9 cellular contexts compared by ENCODE assay signal in genomic region chr20:20734475-20734948, GRCh38.
DNase-seq lines count a peak whose midpoint lies in the region; ATAC-seq lines count a peak whose summit lies in the region.
"Had no signal": no experiment of that assay in that cellular context is flagged by ENCODE, and none has a peak within 500 bp of the region (broad histone marks: within the 10 kb centered on the region; RNA-seq: fewer than 3 reads in every experiment).

No MANE protein-coding gene starts in this region.

- no peaks in the 10 kb centered on the region for H3K9me3 Mint-ChIP-seq in T-helper 1 cell treated with Interleukin-12 subunit alpha and Interleukin-12 subunit beta and Interleukin-4 antibody, amounts not matched to agents 30 μg/mL and 1 μg/mL, for 36 hours

- peak overlapping the region; percentile 27; the same call in 1 of the 2 replicates for H3K4me3 ChIP-seq in GM08714 (ENCODE audit: low read length)

- H3K27ac Mint-ChIP-seq in T-helper 1 cell treated with Interleukin-12 subunit alpha and Interleukin-12 subunit beta and Interleukin-4 antibody, amounts not matched to agents 30 μg/mL and 1 μg/mL, for 36 hours = peak overlapping the region; percentile 1

- H3K36me3 Mint-ChIP-seq in T-helper 1 cell treated with Interleukin-12 subunit alpha and Interleukin-12 subunit beta and Interleukin-4 antibody, amounts not matched to agents 30 μg/mL and 1 μg/mL, for 36 hours (ENCODE audit: low read depth) = no peaks in the 10 kb centered on the region

- DNase-seq in medulla oblongata (ENCODE audit: extremely low spot score) (peak; percentile 58), GM19238 (ENCODE audit: insufficient read length, low spot score) (no peak)
- DNase-seq in activated CD4-positive, CD25-positive, alpha-beta regulatory T cell (lab: John Stamatoyannopoulos, UW) = no peak
- DNase-seq: NCI-H2227 treated with DMSO at 0.1 percent for 48 hours had no signal

- H3K4me1 Mint-ChIP-seq in T-helper 1 cell treated with Interleukin-12 subunit alpha and Interleukin-12 subunit beta and Interleukin-4 antibody, amounts not matched to agents 30 μg/mL and 1 μg/mL, for 36 hours (ENCODE audit: low read depth) = peaks cover 11% of the 10 kb centered on the region

- ATAC-seq in HG02588 (IDR thresholded peaks at IDR 0.05; ENCODE audit: unreplicated experiment) (peak; percentile 50), GM21619 (IDR thresholded peaks at IDR 0.05; ENCODE audit: unreplicated experiment) (no peak), HG02973 (IDR thresholded peaks at IDR 0.05; ENCODE audit: unreplicated experiment) (no peak)

- H3K4me3 Mint-ChIP-seq in T-helper 1 cell treated with Interleukin-12 subunit alpha and Interleukin-12 subunit beta and Interleukin-4 antibody, amounts not matched to agents 30 μg/mL and 1 μg/mL, for 36 hours = no peak overlapping the region

- H3K27me3 Mint-ChIP-seq in T-helper 1 cell treated with Interleukin-12 subunit alpha and Interleukin-12 subunit beta and Interleukin-4 antibody, amounts not matched to agents 30 μg/mL and 1 μg/mL, for 36 hours (ENCODE audit: low read depth) = no peaks in the 10 kb centered on the region
